Comparison of ENCODE assay signal across 22 cellular contexts in genomic region chr11:110947100-110947499, GRCh38.
"Had no signal": no experiment of that assay in that cellular context is flagged by ENCODE, and none has a peak within 500 bp of the region (broad histone marks: within the 10 kb centered on the region; RNA-seq: fewer than 3 reads in every experiment).

No MANE protein-coding gene starts in this region.

- H3K27me3 ChIP-seq: ascending aorta, esophagus squamous epithelium had no signal

- H3K9me3 ChIP-seq: ascending aorta, esophagus squamous epithelium had no signal

- H3K4me3 Mint-ChIP-seq: activated CD4-positive, alpha-beta T cell treated with anti-CD3 and anti-CD28 coated beads, Interleukin-2, amount 10 ng/mL, durations not matched to agents 7 days and 5 days; nephron progenitor cell; stimulated activated naive CD8-positive, alpha-beta T cell treated with anti-CD3 and anti-CD28 coated beads, Interleukin-15, Interleukin-2, amounts not matched to agents 100 ng/mL and 50 ng/mL, for 24 hours; type B pancreatic cell had no signal

- H3K36me3 Mint-ChIP-seq: type B pancreatic cell had no signal

- H3K4me1 Mint-ChIP-seq: activated CD4-positive, alpha-beta T cell treated with anti-CD3 and anti-CD28 coated beads, Interleukin-2, amount 10 ng/mL, durations not matched to agents 7 days and 5 days had no signal

- H3K27me3 Mint-ChIP-seq: activated CD4-positive, alpha-beta T cell treated with anti-CD3 and anti-CD28 coated beads, Interleukin-2, amount 10 ng/mL, durations not matched to agents 7 days and 5 days; type B pancreatic cell had no signal

- H3K9me3 Mint-ChIP-seq: activated CD4-positive, alpha-beta T cell treated with anti-CD3 and anti-CD28 coated beads, Interleukin-2, amount 10 ng/mL, durations not matched to agents 7 days and 5 days; stimulated activated naive CD8-positive, alpha-beta T cell treated with anti-CD3 and anti-CD28 coated beads, Interleukin-15, Interleukin-2, amounts not matched to agents 100 ng/mL and 50 ng/mL, for 24 hours; type B pancreatic cell had no signal

- H3K4me1 ChIP-seq: ascending aorta had no signal

- H3K36me3 ChIP-seq: ascending aorta, esophagus squamous epithelium had no signal

- DNase-seq: activated CD4-positive, alpha-beta T cell treated with anti-CD3 and anti-CD28 coated beads, Interleukin-2, amount 10 ng/mL, durations not matched to agents 7 days and 5 days; activated CD8-positive, alpha-beta memory T cell treated with anti-CD3 and anti-CD28 coated beads for 24 hours; activated CD8-positive, alpha-beta memory T cell treated with anti-CD3 and anti-CD28 coated beads, Interleukin-2, amount 50 U/mL, for 48 hours; activated effector memory CD4-positive, alpha-beta T cell treated with anti-CD3 and anti-CD28 coated beads, Interleukin-2, amount 50 U/mL, for 16 hours; activated naive CD4-positive, alpha-beta T cell treated with anti-CD3 and anti-CD28 coated beads, Interleukin-2, amount 50 U/mL, for 16 hours; activated T-cell treated with anti-CD3 and anti-CD28 coated beads, Interleukin-2, amount 50 U/mL, for 48 hours; esophagus squamous epithelium; hypothalamus; mammary epithelial cell; nephron progenitor cell; occipital lobe; small intestine; stimulated activated CD4-positive, alpha-beta T cell treated with anti-CD3 and anti-CD28 coated beads, Interleukin-15, amount 100 ng/mL, for 24 hours; stimulated activated CD4-positive, alpha-beta T cell treated with anti-CD3 and anti-CD28 coated beads, Interleukin-2, amount 100 ng/mL, for 48 hours; T-helper 1 cell; T-helper 9 cell had no signal

- H3K27ac ChIP-seq: ascending aorta had no signal

- H3K4me3 ChIP-seq: ascending aorta, coronary artery, esophagus squamous epithelium had no signal

- H3K27ac Mint-ChIP-seq: activated CD4-positive, alpha-beta T cell treated with anti-CD3 and anti-CD28 coated beads, Interleukin-2, amount 10 ng/mL, durations not matched to agents 7 days and 5 days; nephron progenitor cell; stimulated activated naive CD8-positive, alpha-beta T cell treated with anti-CD3 and anti-CD28 coated beads, Interleukin-15, Interleukin-2, amounts not matched to agents 100 ng/mL and 50 ng/mL, for 24 hours; type B pancreatic cell had no signal

- ATAC-seq: activated CD4-positive, CD25-positive, alpha-beta regulatory T cell treated with anti-CD3 and anti-CD28 coated beads, Interleukin-2, amount 50 U/mL, for 24 hours; left lobe of liver had no signal
